8 cellular contexts compared by ENCODE assay signal in the genomic region with DNA sequence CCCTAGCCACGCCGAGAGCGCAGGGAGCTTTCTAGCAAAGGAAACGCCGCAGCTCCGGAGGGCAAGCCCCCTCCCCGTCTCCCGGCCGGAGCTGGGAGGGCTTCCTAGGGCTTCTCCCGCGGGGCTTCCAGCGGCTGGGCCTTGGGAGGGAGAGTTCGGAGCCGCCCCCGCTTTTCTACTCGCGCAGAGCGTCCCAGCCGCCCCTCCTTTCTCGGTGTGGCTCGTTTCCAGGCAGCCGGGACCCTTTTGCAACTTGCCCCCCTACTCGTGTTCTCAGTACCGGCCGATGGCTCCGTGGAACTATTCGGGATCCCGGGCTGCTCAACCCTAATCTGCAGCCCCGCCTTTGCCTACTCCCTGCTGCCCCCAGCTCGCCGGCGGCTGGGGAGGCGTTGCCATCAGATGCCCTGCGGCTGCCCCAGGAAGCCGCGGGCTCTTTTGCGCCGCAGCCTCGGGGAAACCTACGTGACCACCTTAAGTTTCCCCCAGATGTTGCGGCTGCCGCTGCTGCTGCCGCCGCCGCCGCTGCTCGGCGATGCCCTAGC. TPM values are rescaled to one million over a fixed set of nuclear protein-coding genes. Genes with fewer than 3 reads are reported as not detected.
A peak's percentile ranks its signal among the peaks of the same experiment; 100 is the strongest.
DNase-seq lines count a peak whose midpoint lies in the region; ATAC-seq, FAIRE-seq and TF ChIP-seq lines count a peak whose summit lies in the region.

No MANE protein-coding gene starts in this region.

- H3K4me3 ChIP-seq in SK-N-MC (peak overlapping the region; percentile 97), GM12878 (peak overlapping the region; percentile 80), iPS-18a (ENCODE audit: low read length) (peak overlapping the region; percentile 87), skeletal muscle satellite cell (ENCODE audit: low read length) (peak overlapping the region; percentile 82)

- peaks cover 12% of the 10 kb centered on the region for H3K4me1 ChIP-seq in GM12878 (ENCODE audit: control insufficient read depth, insufficient read depth, low read length)
- peaks cover 18% of the 10 kb centered on the region for H3K4me1 ChIP-seq in iPS-18a (ENCODE audit: control insufficient read depth, low read depth, low read length)
- H3K4me1 ChIP-seq in skeletal muscle satellite cell (ENCODE audit: control insufficient read depth, insufficient read depth, low read length) = peaks cover 20% of the 10 kb centered on the region

- POLR2A ChIA-PET in GM12878 (lab: Charles Lee) = interaction anchor here (0.6 to 3.0 kb wide), 16 partner anchors 45 to 1090 kb away, joined by 3 to 20 read pairs (median 4); partner anchors contain the start of gene GPD2

- in situ Hi-C loops in GM12878 (cut with MboI) = loop anchor here (25.0 kb wide), 1 partner anchor 253 kb away; no protein-coding TSS in a partner anchor
- in situ Hi-C loops in GM13977 (cut with MboI; ENCODE audit: low pct_unique_long_range_greater_than_20kb, low sequenced_read_pairs, unreplicated experiment) = loop anchor here (10.0 kb wide), 1 partner anchor 251 kb away; no protein-coding TSS in a partner anchor

- H3K9ac ChIP-seq in SK-N-MC (ENCODE audit: insufficient read length) (peak overlapping the region; percentile 66), GM12878 (ENCODE audit: control insufficient read depth, insufficient read depth, low read length) (peak overlapping the region; percentile 83), iPS-18a (ENCODE audit: low read length) (peak overlapping the region; percentile 72), skeletal muscle satellite cell (ENCODE audit: low read depth, low read length) (peak overlapping the region; percentile 96)

- no peak for TF ChIP-seq CTCF in GM12878 (IDR thresholded peaks at IDR 0.05 in 2 of 3, conservative IDR thresholded peaks at IDR 0.05 in 1 of 3; ENCODE audit: control insufficient read depth in 2 of 3, extremely low read depth in 1 of 3, insufficient read depth in 1 of 3, low read depth in 3 of 3, low read length in 3 of 3)
- no peak for TF ChIP-seq CTCF in GM13977 (IDR thresholded peaks at IDR 0.05; ENCODE audit: extremely low read depth, insufficient read depth, missing control alignments)

- no peak for TF ChIP-seq EP300 in GM12878 (IDR thresholded peaks at IDR 0.05; ENCODE audit: borderline replicate concordance in 1 of 2, control insufficient read depth in 1 of 2, low read depth in 2 of 2, low read length in 2 of 2)

- RAD21 ChIA-PET in GM12878 (lab: Charles Lee; ENCODE audit: unreplicated experiment) = interaction anchor here (0.6 to 7.1 kb wide), 32 partner anchors 9 to 974 kb away, joined by 3 to 205 read pairs (median 8); partner anchors contain the start of gene GPD2

- WGBS in GM12878 (ENCODE audit: insufficient coverage, insufficient replicate concordance, low lambda C conversion rate, missing lambda C conversion rate) = 1% methylated on average over 42 of the region's 48 CpGs

- FAIRE-seq in GM12878 (lab: Jason Lieb, UNC) = no peak

- CTCF ChIA-PET in GM12878 (lab: Yijun Ruan, JAX) = interaction anchor here (0.6 to 3.6 kb wide), 22 partner anchors 9 to 859 kb away, joined by 3 to 154 read pairs (median 4); no protein-coding TSS in a partner anchor

- ATAC-seq in GM19438 (IDR thresholded peaks at IDR 0.05; ENCODE audit: low read depth, unreplicated experiment) (peak; percentile 38), HG03520 (IDR thresholded peaks at IDR 0.05; ENCODE audit: unreplicated experiment) (peak; percentile 28), GM12878 (peak; percentile 57)

- TF ChIP-seq POLR2A in GM12878 (IDR thresholded peaks at IDR 0.05; ENCODE audit: low read depth, low read length) = peak; percentile 68; the same call in 1 of the 2 replicates

- H3K9me3 ChIP-seq in SK-N-MC (ENCODE audit: low read depth, low read length) (no peaks in the 10 kb centered on the region), GM12878 (replicated peaks; ENCODE audit: control insufficient read depth, insufficient read depth, low read length) (peaks cover 3% of the 10 kb centered on the region; the same call in 2 of the 3 replicates), iPS-18a (ENCODE audit: control insufficient read depth, low read depth, low read length) (no peaks in the 10 kb centered on the region), skeletal muscle satellite cell (replicated peaks; ENCODE audit: low read length) (no peaks in the 10 kb centered on the region)

- H3K27me3 ChIP-seq in GM12878 (replicated peaks in 1 of 2; ENCODE audit: control insufficient read depth in 2 of 2, insufficient read depth in 2 of 2, low read length in 1 of 2) (peaks cover 2 to 11% of the 10 kb centered on the region in 2 experiments), iPS-18a (ENCODE audit: control insufficient read depth, insufficient read depth, low read length) (peaks cover 18% of the 10 kb centered on the region), skeletal muscle satellite cell (ENCODE audit: control insufficient read depth, insufficient read depth, low read length) (no peaks in the 10 kb centered on the region)

- no peaks in the 10 kb centered on the region for H3K79me2 ChIP-seq in GM12878 (ENCODE audit: control insufficient read depth, insufficient read depth, low read length)

- no TSS peak for BruUV-seq in GM12878 (replicated peaks; lab: Mats Ljungman, UMichigan)

- H3K4me2 ChIP-seq in GM12878 (ENCODE audit: control insufficient read depth, insufficient read depth) = peak overlapping the region; percentile 98
- peak overlapping the region; percentile 96 for H3K4me2 ChIP-seq in skeletal muscle satellite cell (ENCODE audit: low read length)

- no peaks in the 10 kb centered on the region for H4K20me1 ChIP-seq in GM12878 (ENCODE audit: control insufficient read depth, insufficient read depth)

- SMC1A ChIA-PET in GM12878 (lab: Charles Lee; ENCODE audit: uncharacterized antibody, unreplicated experiment) = interaction anchor here (0.7 to 8.9 kb wide), 23 partner anchors 9 to 961 kb away, joined by 3 to 244 read pairs (median 9); partner anchors contain the start of gene GPD2

- peak overlapping the region; percentile 81 for H2AFZ ChIP-seq in GM12878 (ENCODE audit: control insufficient read depth, low read depth, low read length)

- DNase-seq in DMS79 (lab: John Stamatoyannopoulos, UW) (peak; percentile 23), SK-N-MC (ENCODE audit: low read depth, low spot score) (no peak), GM12878 (ENCODE audit: low read depth, low spot score) (no peak), GM13977 (ENCODE audit: low spot score) (no peak)

- H3K27ac ChIP-seq in SK-N-MC (0 out of 2 replicates have a peak overlapping the region, but pooled peaks have one; percentile 16), GM12878 (ENCODE audit: control insufficient read depth, insufficient read depth) (peak overlapping the region; percentile 85), iPS-18a (ENCODE audit: low read length) (no peak overlapping the region)

- intact Hi-C loops in GM12878 (cut with micrococcal nuclease; ENCODE audit: unreplicated experiment) = loop anchor here (1.0 to 10.0 kb wide), 4 partner anchors 97 to 959 kb away; no protein-coding TSS in a partner anchor

- no peak for TF ChIP-seq RAD21 in GM12878 (IDR thresholded peaks at IDR 0.05; ENCODE audit: insufficient read depth, low read depth, low read length)

- H3K36me3 ChIP-seq in SK-N-MC (ENCODE audit: insufficient read depth, low read length) = no peaks in the 10 kb centered on the region
- no peaks in the 10 kb centered on the region for H3K36me3 ChIP-seq in GM12878 (ENCODE audit: control insufficient read depth in 2 of 2, insufficient read depth in 2 of 2, low read length in 1 of 2)
- H3K36me3 ChIP-seq in iPS-18a (ENCODE audit: control insufficient read depth, low read depth, low read length) = no peaks in the 10 kb centered on the region
- H3K36me3 ChIP-seq in skeletal muscle satellite cell (ENCODE audit: insufficient read depth, low read length) = no peaks in the 10 kb centered on the region

TF ChIP-seq in GM12878, 131 proteins besides CTCF, POLR2A, EP300 and RAD21 (continues in another document):
- no peak for TF ChIP-seq ZZZ3 (IDR thresholded peaks at IDR 0.05; ENCODE audit: control insufficient read depth, insufficient read length, low read depth)
- peak; percentile 15; the same call in 1 of the 2 replicates for TF ChIP-seq MXI1 (IDR thresholded peaks at IDR 0.05; ENCODE audit: low read depth, low read length)
- TF ChIP-seq MLLT1 (IDR thresholded peaks at IDR 0.05) = peak; percentile 42; the same call in 1 of the 2 replicates
- TF ChIP-seq TCF12 (IDR thresholded peaks at IDR 0.05; ENCODE audit: low read depth, low read length) = 0 out of 2 replicates have a peak, but pooled peaks have one; percentile 13
- TF ChIP-seq BACH1 (IDR thresholded peaks at IDR 0.05; ENCODE audit: borderline replicate concordance) = no peak

RNA-seq across cellular contexts. Expression of gene NR4A2, which starts 1.5 kb away (rescaled TPM):
- total RNA-seq in GM12878 (2013; cell fraction: nucleolus; rRNA removed) = 3.3 and 5.1 TPM in 2 replicates
- 0.44 and 0.68 TPM in 2 replicates for total RNA-seq in GM12878 (2014; rRNA removed)
- total RNA-seq in GM12878 (2014; rRNA removed; fragmentation: Illumina TruSeq; extraction: Trizol) = 0.41 and 0.49 TPM in 2 replicates
- total RNA-seq in GM12878 (2021) = 1.4 TPM in 2 replicates
- 0.35 TPM for polyA plus RNA-seq in GM12878 (2011; ENCODE audit: low read depth)
- polyA plus RNA-seq in GM12878 (2011; rRNA removed) = 3.4 and 4.0 TPM in 2 replicates
- 3.2 TPM in 2 replicates for polyA plus RNA-seq in GM12878 (2011; cell fraction: cytosol; rRNA removed)
- polyA plus RNA-seq in GM12878 (2011; cell fraction: nucleus; rRNA removed) = 16.2 and 18.4 TPM in 2 replicates
- polyA plus RNA-seq in GM12878 (2012) = 0.66 and 2.4 TPM in 2 replicates
- 0.91 and 1.3 TPM in 2 replicates for polyA plus RNA-seq in GM12878 (2014; fragmentation: Illumina TruSeq; extraction: Trizol)
- polyA plus RNA-seq in GM12878 (2014; fragmentation: Nextera tagmentation; extraction: Ambion mirVana) = under 1 TPM; 0.40 to 0.42 TPM
- polyA plus RNA-seq in GM12878 (2014; rRNA removed) = 0.70 and 0.71 TPM in 2 replicates
- under 1 TPM; 0.15 to 0.45 TPM for polyA plus RNA-seq in GM12878 (2016; fragmentation: Nextera tagmentation; extraction: Ambion mirVana)
- polyA minus RNA-seq in GM12878 (2011; rRNA and poly(A)+ RNA removed) = 3.4 and 4.8 TPM in 2 replicates
- polyA minus RNA-seq in GM12878 (2011; cell fraction: cytosol; rRNA and poly(A)+ RNA removed) = 2.5 and 3.1 TPM in 2 replicates
- polyA minus RNA-seq in GM12878 (2011; cell fraction: nucleus; rRNA and poly(A)+ RNA removed) = 11.5 and 16.0 TPM in 2 replicates
- 0.22 and 0.25 TPM in 2 replicates for total RNA-seq in skeletal muscle satellite cell (2012; rRNA removed)
